In the genomic region with DNA sequence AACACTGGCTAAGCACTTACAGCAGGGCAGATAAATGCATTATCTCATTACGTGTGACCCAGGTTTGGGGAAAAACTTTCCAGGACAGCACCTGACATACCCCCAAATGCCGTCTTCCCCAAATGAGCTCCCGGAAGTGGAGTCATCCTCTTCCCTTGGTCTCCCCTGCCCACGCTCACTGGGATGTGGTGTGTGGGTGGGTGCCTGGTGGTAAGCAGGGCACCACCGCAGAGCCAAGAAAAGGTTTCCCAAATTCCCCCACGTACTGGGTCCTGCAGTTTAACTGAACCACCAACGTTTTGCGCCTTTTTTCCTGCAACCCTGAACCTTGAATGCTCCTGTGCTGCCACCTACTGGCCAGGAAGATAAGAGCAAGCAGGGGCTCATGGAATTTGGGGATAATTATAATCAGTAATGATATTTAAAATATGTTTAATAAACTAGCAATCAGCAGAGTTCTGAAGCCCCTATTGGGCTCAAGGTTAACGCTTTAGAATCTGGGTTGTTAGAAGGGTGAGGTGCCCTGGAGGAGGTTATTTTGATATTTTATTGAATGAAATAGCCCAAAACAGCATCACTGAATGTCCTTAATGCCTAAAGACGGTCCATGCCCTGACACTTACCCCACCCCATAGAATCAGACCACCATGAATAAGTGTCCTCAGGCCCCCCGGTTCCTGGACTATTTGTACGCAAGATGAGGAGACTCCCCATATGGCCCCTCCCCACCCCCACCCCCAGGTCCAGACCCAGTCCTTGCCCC, we compare ENCODE assay signal across 8 cellular contexts. TPM values are rescaled to one million over a fixed set of nuclear protein-coding genes. Genes with fewer than 3 reads are reported as not detected.
DNase-seq lines count a peak whose midpoint lies in the region; ATAC-seq, FAIRE-seq and TF ChIP-seq lines count a peak whose summit lies in the region.

No MANE protein-coding gene starts in this region.

- ATAC-seq in GM23338 (peak; percentile 65), naive B cell (ENCODE audit: low read depth in 2 of 2) (peak in 1 of 2 donors; percentile 36), HG03196 (IDR thresholded peaks at IDR 0.05; ENCODE audit: unreplicated experiment) (no peak)
- ATAC-seq in activated CD8-positive, alpha-beta T cell treated with anti-CD3 and anti-CD28 coated beads, Interleukin-2, amount 10 ng/mL, durations not matched to agents 7 days and 5 days, result no peak
- ATAC-seq in stimulated activated naive CD8-positive, alpha-beta T cell treated with anti-CD3 and anti-CD28 coated beads, Interleukin-15, Interleukin-2, amounts not matched to agents 100 U/mL and 50 U/mL, for 24 hours, result peak; percentile 39

- POLR2A ChIA-PET in activated CD8-positive, alpha-beta T cell treated with anti-CD3 and anti-CD28 coated beads, Interleukin-2, amount 10 ng/mL, durations not matched to agents 7 days and 5 days (lab: Charles Lee), result no interaction called here

- peaks cover 9% of the 10 kb centered on the region for H3K27me3 Mint-ChIP-seq in GM23338 (ENCODE audit: insufficient read depth, low read depth, poor library complexity)
- H3K27me3 Mint-ChIP-seq in activated CD8-positive, alpha-beta T cell treated with anti-CD3 and anti-CD28 coated beads, Interleukin-2, amount 10 ng/mL, durations not matched to agents 7 days and 5 days (ENCODE audit: low read depth), result peaks cover 14% of the 10 kb centered on the region
- H3K27me3 Mint-ChIP-seq in naive B cell, result peaks cover 24 to 66% (median 59%) of the 10 kb centered on the region in 3 donors

- CTCF ChIA-PET in activated CD8-positive, alpha-beta T cell treated with anti-CD3 and anti-CD28 coated beads, Interleukin-2, amount 10 ng/mL, durations not matched to agents 7 days and 5 days (lab: Charles Lee), result interaction anchor here (0.7 to 2.5 kb wide), 25 partner anchors 8 to 211 kb away, joined by 3 to 19 read pairs (median 3); partner anchors contain the start of gene MAPT

- H3K27ac Mint-ChIP-seq in GM23338 (no peak overlapping the region), naive B cell (peak overlapping the region in 1 of 6 donors; percentile 3)
- H3K27ac Mint-ChIP-seq in activated CD8-positive, alpha-beta T cell treated with anti-CD3 and anti-CD28 coated beads, Interleukin-2, amount 10 ng/mL, durations not matched to agents 7 days and 5 days, result no peak overlapping the region

- H3K36me3 Mint-ChIP-seq in GM23338 (ENCODE audit: low read depth) (no peaks in the 10 kb centered on the region), naive B cell (no peaks in the 10 kb centered on the region)
- H3K36me3 Mint-ChIP-seq in activated CD8-positive, alpha-beta T cell treated with anti-CD3 and anti-CD28 coated beads, Interleukin-2, amount 10 ng/mL, durations not matched to agents 7 days and 5 days (ENCODE audit: low read depth), result no peaks in the 10 kb centered on the region

- no peak overlapping the region for H3K4me3 Mint-ChIP-seq in GM23338
- H3K4me3 Mint-ChIP-seq in activated CD8-positive, alpha-beta T cell treated with anti-CD3 and anti-CD28 coated beads, Interleukin-2, amount 10 ng/mL, durations not matched to agents 7 days and 5 days, result no peak overlapping the region
- H3K4me3 Mint-ChIP-seq in naive B cell, result no peak overlapping the region

- H3K4me2 ChIP-seq in GM23338, result no peak overlapping the region

- H3K27ac ChIP-seq in GM23338 (ENCODE audit: low read depth), result no peak overlapping the region

- peak; percentile 29 for FAIRE-seq in endometrium (lab: Jason Lieb, UNC)

- no peak overlapping the region for H2AFZ ChIP-seq in GM23338

- no peaks in the 10 kb centered on the region for H4K20me1 ChIP-seq in GM23338 (replicated peaks; ENCODE audit: insufficient read depth)

- TF ChIP-seq CTCF in AG09309 (IDR thresholded peaks at IDR 0.05; ENCODE audit: control insufficient read depth, insufficient read depth, low read depth, low read length, missing control alignments) (peak; percentile 91), GM23338 (conservative IDR thresholded peaks at IDR 0.05; ENCODE audit: low read depth in 2 of 2) (peak; percentile 97 to 98)

- H3K9me3 Mint-ChIP-seq in GM23338 (0 out of 3 replicates have a peak, but pooled peaks cover 5% of the 10 kb centered on the region), naive B cell (peaks cover 0 to 5% (median 0%) of the 10 kb centered on the region in 7 donors)
- H3K9me3 Mint-ChIP-seq in activated CD8-positive, alpha-beta T cell treated with anti-CD3 and anti-CD28 coated beads, Interleukin-2, amount 10 ng/mL, durations not matched to agents 7 days and 5 days (ENCODE audit: insufficient read depth), result no peaks in the 10 kb centered on the region

- H3F3A ChIP-seq in GM23338 (replicated peaks; ENCODE audit: low read depth), result no peaks in the 10 kb centered on the region

- H3K27me3 ChIP-seq in GM23338 (ENCODE audit: insufficient read depth), result no peaks in the 10 kb centered on the region

- H3K4me3 ChIP-seq in AG09309 (ENCODE audit: control insufficient read depth, low read depth, low read length) (no peak overlapping the region), GM23338 (no peak overlapping the region)

- H3K36me3 ChIP-seq in GM23338 (ENCODE audit: insufficient read depth), result no peaks in the 10 kb centered on the region

- DNase-seq in AG09309 (ENCODE audit: low read depth), result peak; percentile 11
- DNase-seq in GM23338 (ENCODE audit: low spot score), result peak; percentile 86
- peak; percentile 41 to 86 for DNase-seq in NCI-H526 (lab: John Stamatoyannopoulos, UW)
- peak; percentile 70 for DNase-seq in activated CD8-positive, alpha-beta T cell treated with anti-CD3 and anti-CD28 coated beads, Interleukin-2, amount 10 ng/mL, durations not matched to agents 7 days and 5 days
- peak; percentile 26 for DNase-seq in naive B cell
- peak; percentile 74 for DNase-seq in stimulated activated naive CD8-positive, alpha-beta T cell treated with anti-CD3 and anti-CD28 coated beads, Interleukin-15, Interleukin-2, amounts not matched to agents 100 U/mL and 50 U/mL, for 24 hours

- H3K4me1 Mint-ChIP-seq in GM23338 (no peaks in the 10 kb centered on the region), naive B cell (peaks cover 0 to 2% (median 0%) of the 10 kb centered on the region in 3 donors)
- H3K4me1 Mint-ChIP-seq in activated CD8-positive, alpha-beta T cell treated with anti-CD3 and anti-CD28 coated beads, Interleukin-2, amount 10 ng/mL, durations not matched to agents 7 days and 5 days (ENCODE audit: low read depth), result peaks cover 9% of the 10 kb centered on the region

- no peaks in the 10 kb centered on the region for H3K79me2 ChIP-seq in GM23338 (replicated peaks; ENCODE audit: insufficient read depth)

- H3K9me2 ChIP-seq in GM23338 (ENCODE audit: insufficient read depth), result no peaks in the 10 kb centered on the region

- H3K4me1 ChIP-seq in GM23338 (ENCODE audit: insufficient read depth), result no peaks in the 10 kb centered on the region

TF ChIP-seq in GM23338, 12 proteins besides CTCF, POLR2A, EP300 and RAD21 (continues in another document):
- TF ChIP-seq REST (IDR thresholded peaks at IDR 0.05; ENCODE audit: unreplicated experiment), result no peak

RNA-seq across cellular contexts. Expression of gene SPPL2C, which starts 8.0 kb away (rescaled TPM):
- total RNA-seq in GM23338 (2014; rRNA removed; shearing (Covaris generic)), result 0.14 TPM in 1 of 2 replicates, not detected in the other
- polyA plus RNA-seq in GM23338 (2016; fragmentation: Nextera tagmentation; extraction: Ambion mirVana), result not detected in 2 replicates
- not detected for total RNA-seq in activated CD8-positive, alpha-beta T cell treated with anti-CD3 and anti-CD28 coated beads, Interleukin-2, amount 10 ng/mL, durations not matched to agents 7 days and 5 days
- polyA plus RNA-seq in naive B cell (ENCODE audit: low read depth in 6 of 6), result not detected

RNA-seq across cellular contexts. Expression of gene MAPT, which starts 41.6 kb away (rescaled TPM):
- total RNA-seq in GM23338 (2014; rRNA removed; shearing (Covaris generic)), result 1.1 and 1.7 TPM in 2 replicates
- polyA plus RNA-seq in GM23338 (2016; fragmentation: Nextera tagmentation; extraction: Ambion mirVana), result 2.1 and 2.8 TPM in 2 replicates
- total RNA-seq in activated CD8-positive, alpha-beta T cell treated with anti-CD3 and anti-CD28 coated beads, Interleukin-2, amount 10 ng/mL, durations not matched to agents 7 days and 5 days, result under 1 TPM in 1 of 2 experiments, not detected in 1; 0.11 TPM
- polyA plus RNA-seq in naive B cell (ENCODE audit: low read depth in 6 of 6), result under 1 TPM in 2 of 6 donors, not detected in 4; 0.10 to 0.29 TPM

Comparison
In these comparisons a context has a peak if more than half of its experiments do, and no peak if none do; other contexts are left out.
1. DNase-seq: peak in every context shown above with its lines; median percentile 86 in GM23338; 74 in stimulated activated naive CD8-positive, alpha-beta T cell treated with anti-CD3 and anti-CD28 coated beads, Interleukin-15, Interleukin-2, amounts not matched to agents 100 U/mL and 50 U/mL, for 24 hours; 70 in activated CD8-positive, alpha-beta T cell treated with anti-CD3 and anti-CD28 coated beads, Interleukin-2, amount 10 ng/mL, durations not matched to agents 7 days and 5 days; 64 in NCI-H526; 26 in naive B cell; 11 in AG09309.
2. ATAC-seq: peak in GM23338 (single experiment) and stimulated activated naive CD8-positive, alpha-beta T cell treated with anti-CD3 and anti-CD28 coated beads, Interleukin-15, Interleukin-2, amounts not matched to agents 100 U/mL and 50 U/mL, for 24 hours (single experiment); none in activated CD8-positive, alpha-beta T cell treated with anti-CD3 and anti-CD28 coated beads, Interleukin-2, amount 10 ng/mL, durations not matched to agents 7 days and 5 days (single experiment) and HG03196 (single experiment).